ENCODE assay signal across 9 cellular contexts in the genomic region with DNA sequence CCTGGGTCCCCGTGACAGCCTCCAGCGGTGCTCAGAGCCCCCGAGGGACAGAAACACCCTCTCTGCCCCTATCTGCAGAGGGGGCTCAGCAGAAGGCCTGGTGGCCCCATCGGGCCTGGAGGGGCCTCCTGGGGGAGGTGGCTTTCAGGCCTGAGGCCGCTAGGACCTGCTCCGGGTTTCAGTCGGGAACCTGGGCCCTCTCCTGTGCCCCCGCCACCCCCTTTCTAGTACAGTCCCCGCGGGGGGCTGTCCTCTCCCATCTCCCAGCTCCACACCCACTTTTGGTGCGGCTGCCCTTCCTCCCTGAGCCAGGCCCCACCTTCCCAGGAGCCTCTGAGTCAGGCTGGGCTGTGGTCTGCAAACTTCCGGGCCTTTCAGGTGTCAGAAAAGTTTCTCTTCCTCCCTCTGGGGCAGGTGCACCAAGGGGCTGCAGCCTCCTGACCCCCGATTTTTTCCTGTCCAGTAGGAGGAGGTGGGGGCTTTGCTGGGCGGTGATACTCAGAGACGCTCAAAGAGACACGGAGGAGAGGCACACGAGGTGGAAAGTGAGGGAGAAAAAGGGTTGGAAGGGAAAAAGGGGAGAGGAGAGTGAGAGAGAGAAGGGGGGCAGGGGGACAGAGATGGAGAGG. TPM values are rescaled to one million over a fixed set of nuclear protein-coding genes. Genes with fewer than 3 reads are reported as not detected.
DNase-seq lines count a peak whose midpoint lies in the region; ATAC-seq and TF ChIP-seq lines count a peak whose summit lies in the region.
"Had no signal": no experiment of that assay in that cellular context is flagged by ENCODE, and none has a peak within 500 bp of the region (broad histone marks: within the 10 kb centered on the region; RNA-seq: fewer than 3 reads in every experiment).

No MANE protein-coding gene starts in this region.

- POLR2A ChIA-PET in CD8-positive, alpha-beta T cell (lab: Charles Lee) = interaction anchor here (0.8 to 1.8 kb wide), 2 partner anchors 22 to 26 kb away, joined by 3 to 5 read pairs; no protein-coding TSS in a partner anchor

- no peaks in the 10 kb centered on the region for H3K9me3 Mint-ChIP-seq in CD8-positive, alpha-beta T cell

- H3K36me3 Mint-ChIP-seq in CD8-positive, alpha-beta T cell = peaks cover 32% of the 10 kb centered on the region

- H3K36me3 ChIP-seq in CD8-positive, alpha-beta T cell (ENCODE audit: insufficient read depth, low read length) = no peaks in the 10 kb centered on the region
- H3K36me3 ChIP-seq in esophagus muscularis mucosa = no peaks in the 10 kb centered on the region
- H3K36me3 ChIP-seq in heart right ventricle = no peaks in the 10 kb centered on the region
- H3K36me3 ChIP-seq: heart left ventricle had no signal

- WGBS in esophagus muscularis mucosa = 32% methylated on average over 8 of the region's 17 CpGs
- WGBS in heart right ventricle, 2 donors = 27 to 29% methylated on average over 17 of the region's 17 CpGs

- peak overlapping the region; percentile 96 for H3K4me3 ChIP-seq in CD8-positive, alpha-beta T cell (ENCODE audit: low read depth, low read length)
- H3K4me3 ChIP-seq in esophagus muscularis mucosa (peak overlapping the region in 2 of 4 donors; percentile 33 to 37), heart right ventricle (peak overlapping the region in 1 of 10 donors; percentile 52)

- no peaks in the 10 kb centered on the region for H3K9me3 ChIP-seq in CD8-positive, alpha-beta T cell (ENCODE audit: low read length)
- H3K9me3 ChIP-seq in esophagus muscularis mucosa (no peaks in the 10 kb centered on the region), heart right ventricle (no peaks in the 10 kb centered on the region)
- H3K9me3 ChIP-seq: heart left ventricle had no signal

- H3K4me1 Mint-ChIP-seq in CD8-positive, alpha-beta T cell (ENCODE audit: low read depth) = peaks cover 59% of the 10 kb centered on the region

- ATAC-seq in CD8-positive, alpha-beta T cell = peak; percentile 61
- ATAC-seq in GM21528 (IDR thresholded peaks at IDR 0.05; ENCODE audit: low FRiP score, unreplicated experiment) (peak; percentile 63), heart right ventricle (no peak)

- TF ChIP-seq POLR2A in esophagus muscularis mucosa (IDR thresholded peaks at IDR 0.05; ENCODE audit: low read depth) = no peak

- CTCF ChIA-PET in CD8-positive, alpha-beta T cell (lab: Charles Lee) = interaction anchor here (1.0 to 3.9 kb wide), 5 partner anchors 11 to 162 kb away, joined by 3 to 21 read pairs (median 11); no protein-coding TSS in a partner anchor

- H3K27ac Mint-ChIP-seq in CD8-positive, alpha-beta T cell = peak overlapping the region; percentile 94

- no peak for TF ChIP-seq CTCF in CD8-positive, alpha-beta T cell (IDR thresholded peaks at IDR 0.05)
- no peak for TF ChIP-seq CTCF in esophagus muscularis mucosa (IDR thresholded peaks at IDR 0.05)
- TF ChIP-seq CTCF in heart right ventricle (IDR thresholded peaks at IDR 0.05) = no peak

- no peaks in the 10 kb centered on the region for H3K27me3 ChIP-seq in CD8-positive, alpha-beta T cell (ENCODE audit: insufficient read depth, low read length)
- H3K27me3 ChIP-seq in esophagus muscularis mucosa = peaks cover 0 to 38% (median 13%) of the 10 kb centered on the region in 4 donors
- peaks cover 5 to 46% (median 32%) of the 10 kb centered on the region in 7 donors for H3K27me3 ChIP-seq in heart right ventricle

- H3K4me3 Mint-ChIP-seq in CD8-positive, alpha-beta T cell = peak overlapping the region; percentile 92

- H3K27ac ChIP-seq in CD8-positive, alpha-beta T cell (ENCODE audit: low read depth, low read length) = peak overlapping the region; percentile 88
- H3K27ac ChIP-seq in esophagus muscularis mucosa (replicated peaks in 1 of 4) (no peak overlapping the region), heart right ventricle (peak overlapping the region in 1 of 10 donors; percentile 81)

- peak; percentile 20 to 82 (median 73) for DNase-seq in CD8-positive, alpha-beta T cell
- DNase-seq in M059J (ENCODE audit: low read depth) = peak; percentile 23
- DNase-seq in activated gamma-delta T cell treated with anti-CD3 and anti-CD28 coated beads, Interleukin-2, amount 50 U/mL, for 16 hours (ENCODE audit: low read depth) = peak; percentile 48
- DNase-seq in mucosa of gallbladder (ENCODE audit: low spot score) = peak; percentile 16
- no peak for DNase-seq in esophagus muscularis mucosa (ENCODE audit: extremely low spot score)
- DNase-seq in heart right ventricle = no peak
- DNase-seq in NCI-H1105 (lab: John Stamatoyannopoulos, UW) = no peak
- DNase-seq: heart left ventricle had no signal

- no peaks in the 10 kb centered on the region for H3K27me3 Mint-ChIP-seq in CD8-positive, alpha-beta T cell (ENCODE audit: low read depth)

- intact Hi-C loops in CD8-positive, alpha-beta T cell (cut with DNase I, micrococcal nuclease) = loop anchor here (1.0 to 5.0 kb wide), 11 partner anchors 20 to 181 kb away; no protein-coding TSS in a partner anchor
- intact Hi-C loops in esophagus muscularis mucosa (cut with DNase I) (no loop called here), heart right ventricle (cut with DNase I) (no loop called here)

- H3K4me1 ChIP-seq in CD8-positive, alpha-beta T cell (ENCODE audit: insufficient read depth, low read length) = peaks cover 49% of the 10 kb centered on the region
- H3K4me1 ChIP-seq in esophagus muscularis mucosa (peaks cover 0 to 9% (median 6%) of the 10 kb centered on the region in 4 donors), heart right ventricle (no peaks in the 10 kb centered on the region)
- H3K4me1 ChIP-seq: heart left ventricle had no signal

- no peak for TF ChIP-seq EP300 in esophagus muscularis mucosa (IDR thresholded peaks at IDR 0.05)

RNA-seq across cellular contexts. Expression of a gene that starts 0.7 kb away (rescaled TPM):
- 100 to 1,000 TPM; 114 to 117 TPM for total RNA-seq in CD8-positive, alpha-beta T cell
- 2.2 and 5.2 TPM in 2 replicates for total RNA-seq in M059J (2014; rRNA removed; shearing (Covaris generic))
- total RNA-seq in mucosa of gallbladder (35.8 TPM), esophagus muscularis mucosa (1 to 10 TPM in 1 of 4 donors, under 1 TPM in 3; 0.26 to 2.0 (median 0.70) TPM), heart right ventricle (1 to 10 TPM in 1 of 10 donors, under 1 TPM in 8, not detected in 1; 0.21 to 1.7 (median 0.35) TPM)
- under 1 TPM; 0.14 to 0.22 TPM for polyA plus RNA-seq in heart right ventricle

Comparison
In these comparisons a context has a peak if more than half of its experiments do, and no peak if none do; other contexts are left out.
1. ATAC-seq: peak in CD8-positive, alpha-beta T cell (single experiment) and GM21528 (single experiment); none in heart right ventricle (0 of 8).
2. DNase-seq: peak in CD8-positive, alpha-beta T cell (7 of 7), M059J (single experiment), activated gamma-delta T cell treated with anti-CD3 and anti-CD28 coated beads, Interleukin-2, amount 50 U/mL, for 16 hours (single experiment) and mucosa of gallbladder (single experiment); none in esophagus muscularis mucosa (single experiment), heart right ventricle (0 of 2) and NCI-H1105 (single experiment).
3. intact Hi-C loops: an anchor here in CD8-positive, alpha-beta T cell (1.0 to 5.0 kb wide); none called in esophagus muscularis mucosa and heart right ventricle.